ENCODE assay signal across 11 cellular contexts in the genomic region with DNA sequence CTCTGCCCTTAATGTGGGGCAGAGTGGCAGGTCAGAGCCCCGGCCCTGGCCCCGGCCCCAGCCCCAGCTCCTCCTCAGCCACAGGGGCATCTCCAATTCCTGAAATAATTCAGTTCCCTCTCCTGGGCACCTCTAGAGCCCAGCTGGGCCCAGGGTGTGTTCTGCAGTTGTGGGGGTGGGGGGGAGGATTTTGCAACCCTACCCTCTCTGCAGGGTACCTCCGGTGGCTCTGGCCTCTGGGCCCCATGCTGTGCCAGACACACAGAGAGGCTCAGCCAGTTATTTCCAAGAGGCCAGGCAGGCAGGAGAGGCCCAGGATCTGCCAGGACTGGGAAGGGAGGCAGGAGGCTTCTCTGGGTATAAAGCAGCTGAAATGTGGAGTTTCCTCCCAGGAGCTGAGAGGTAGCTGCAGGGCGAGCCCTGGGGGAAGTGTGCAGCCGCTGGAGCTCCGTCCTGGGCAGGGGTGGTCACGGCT. TPM values are rescaled to one million over a fixed set of nuclear protein-coding genes. Genes with fewer than 3 reads are reported as not detected.
DNase-seq lines count a peak whose midpoint lies in the region; FAIRE-seq and TF ChIP-seq lines count a peak whose summit lies in the region.
"Had no signal": no experiment of that assay in that cellular context is flagged by ENCODE, and none has a peak within 500 bp of the region (broad histone marks: within the 10 kb centered on the region; RNA-seq: fewer than 3 reads in every experiment).

No MANE protein-coding gene starts in this region.

- no peak overlapping the region for H3K4me3 ChIP-seq in BLaER1
- no peak overlapping the region for H3K4me3 ChIP-seq in OCI-LY7 (ENCODE audit: low read depth, low read length, poor library complexity, severe bottlenecking)
- no peak overlapping the region for H3K4me3 ChIP-seq in kidney (ENCODE audit: low read length in 2 of 2)
- H3K4me3 ChIP-seq: stomach had no signal

- no peak for FAIRE-seq in kidney (lab: Jason Lieb, UNC)
- FAIRE-seq in D721Med (lab: Jason Lieb, UNC): no peak

- H3K36me3 ChIP-seq in BLaER1: no peaks in the 10 kb centered on the region
- no peaks in the 10 kb centered on the region for H3K36me3 ChIP-seq in OCI-LY7 (ENCODE audit: insufficient read depth, low read length)
- H3K36me3 ChIP-seq in kidney (ENCODE audit: control insufficient read depth in 1 of 2, insufficient read depth in 2 of 2, low read length in 2 of 2): no peaks in the 10 kb centered on the region
- H3K36me3 ChIP-seq: stomach had no signal

- no TSS peak for BruUV-seq in OCI-LY7 (replicated peaks; lab: Mats Ljungman, UMichigan)

- no peaks in the 10 kb centered on the region for H3K79me2 ChIP-seq in OCI-LY7 (ENCODE audit: insufficient read depth, low read depth, low read length)

- no peaks in the 10 kb centered on the region for H3K27me3 ChIP-seq in BLaER1
- H3K27me3 ChIP-seq: stomach had no signal

- H3K9me2 ChIP-seq in OCI-LY7 (ENCODE audit: insufficient read depth, low read length): no peaks in the 10 kb centered on the region

- intact Hi-C loops in OCI-LY7 (cut with micrococcal nuclease; ENCODE audit: unreplicated experiment): loop anchor here (5.0 kb wide), 1 partner anchor 283 kb away; no protein-coding TSS in a partner anchor
- intact Hi-C loops in kidney (cut with DNase I): no loop called here

- H3K27ac ChIP-seq in BLaER1 (peak overlapping the region; percentile 96), OCI-LY7 (ENCODE audit: low read depth, low read length, poor library complexity, severe bottlenecking) (peak overlapping the region; percentile 69), kidney (ENCODE audit: low read depth in 2 of 2, low read length in 2 of 2) (no peak overlapping the region)
- H3K27ac ChIP-seq: stomach had no signal

- no peaks in the 10 kb centered on the region for H3K9me3 ChIP-seq in BLaER1
- no peaks in the 10 kb centered on the region for H3K9me3 ChIP-seq in OCI-LY7 (ENCODE audit: low read length)
- no peaks in the 10 kb centered on the region for H3K9me3 ChIP-seq in kidney (ENCODE audit: control insufficient read depth in 1 of 2, low read length in 2 of 2)
- H3K9me3 ChIP-seq: stomach had no signal

- DNase-seq in GF-D8 (lab: John Stamatoyannopoulos, UW): peak; percentile 46
- no peak for DNase-seq in OCI-LY7 (ENCODE audit: low spot score)
- peak; percentile 58 for DNase-seq in kidney
- no peak for DNase-seq in dedifferentiated amniotic fluid mesenchymal stem cell (ENCODE audit: extremely low spot score)
- DNase-seq in NCI-H2029 treated with DMSO at 0.1 percent for 48 hours (lab: John Stamatoyannopoulos, UW): no peak
- DNase-seq in D721Med (ENCODE audit: insufficient read length, low spot score): no peak
- DNase-seq in activated effector memory CD4-positive, alpha-beta T cell treated with anti-CD3 and anti-CD28 coated beads, Interleukin-2, amount 50 U/mL, for 16 hours: no peak
- DNase-seq: glutamatergic neuron, NCI-H1048, stomach had no signal

- peak overlapping the region; percentile 87 for H3K4me2 ChIP-seq in BLaER1
- no peak overlapping the region for H3K4me2 ChIP-seq in OCI-LY7 (ENCODE audit: low read length)

- no peak overlapping the region for H2AFZ ChIP-seq in OCI-LY7 (ENCODE audit: low read length)

- POLR2A ChIA-PET in OCI-LY7 (lab: Charles Lee): interaction anchor here (0.6 to 1.3 kb wide), 2 partner anchors 11 to 23 kb away, joined by 3 read pairs; no protein-coding TSS in a partner anchor

- TF ChIP-seq CTCF in OCI-LY7 (conservative IDR thresholded peaks at IDR 0.05; ENCODE audit: low read length) (no peak), kidney (IDR thresholded peaks at IDR 0.05; ENCODE audit: borderline replicate concordance, extremely low read depth, insufficient read depth) (no peak), D721Med (IDR thresholded peaks at IDR 0.05; ENCODE audit: insufficient read depth, missing control alignments) (no peak)

- H3K4me1 ChIP-seq in BLaER1: peaks cover 83% of the 10 kb centered on the region
- peaks cover 52% of the 10 kb centered on the region for H3K4me1 ChIP-seq in OCI-LY7 (ENCODE audit: insufficient read depth, low read length, poor library complexity, severe bottlenecking)
- peaks cover 0 to 16% of the 10 kb centered on the region in 2 donors for H3K4me1 ChIP-seq in kidney (ENCODE audit: control insufficient read depth in 1 of 2, insufficient read depth in 1 of 2, low read depth in 1 of 2, low read length in 2 of 2)

- no peaks in the 10 kb centered on the region for H4K20me1 ChIP-seq in BLaER1
- H4K20me1 ChIP-seq in OCI-LY7 (ENCODE audit: insufficient read depth, low read length): no peaks in the 10 kb centered on the region

- CTCF ChIA-PET in OCI-LY7 (lab: Charles Lee; ENCODE audit: unreplicated experiment): no interaction called here

- H3K9ac ChIP-seq in BLaER1 (no peak overlapping the region), kidney (ENCODE audit: low read length in 2 of 2) (no peak overlapping the region)

RNA-seq across cellular contexts. Expression of a gene that starts 47.9 kb away (rescaled TPM):
- total RNA-seq in OCI-LY7 (2014; rRNA removed; shearing (Covaris generic)): 4.6 and 5.9 TPM in 2 replicates
- total RNA-seq in OCI-LY7 (2022) (9.4 and 10.6 TPM in 2 replicates), kidney (24.3 TPM)
- polyA plus RNA-seq in kidney (ENCODE audit: insufficient read depth, low read depth, low replicate concordance): 12.9 TPM

Comparison
In these comparisons a context has a peak if more than half of its experiments do, and no peak if none do; other contexts are left out.
1. H3K27ac ChIP-seq: peak in BLaER1 (single experiment) and OCI-LY7 (single experiment); none in kidney (0 of 2).
2. DNase-seq: peak in GF-D8 (single experiment) and kidney (single experiment); none in OCI-LY7 (single experiment), dedifferentiated amniotic fluid mesenchymal stem cell (single experiment), NCI-H2029 treated with DMSO at 0.1 percent for 48 hours (single experiment), D721Med (single experiment) and activated effector memory CD4-positive, alpha-beta T cell treated with anti-CD3 and anti-CD28 coated beads, Interleukin-2, amount 50 U/mL, for 16 hours (single experiment).